In genomic region chr17:37188157-37188556, GRCh38 we compare ENCODE assay signal across 24 cellular contexts.
A peak's percentile ranks its signal among the peaks of the same experiment; 100 is the strongest.
DNase-seq lines count a peak whose midpoint lies in the region; ATAC-seq and TF ChIP-seq lines count a peak whose summit lies in the region.
"Had no signal": no experiment of that assay in that cellular context is flagged by ENCODE, and none has a peak within 500 bp of the region (broad histone marks: within the 10 kb centered on the region; RNA-seq: fewer than 3 reads in every experiment).

No MANE protein-coding gene starts in this region.

- H3K9me3 Mint-ChIP-seq in activated CD4-positive, alpha-beta T cell treated with anti-CD3 and anti-CD28 coated beads, Interleukin-2, amount 10 ng/mL, durations not matched to agents 24 days and 14 days: no peaks in the 10 kb centered on the region
- H3K9me3 Mint-ChIP-seq in activated CD4-positive, alpha-beta T cell treated with anti-CD3 and anti-CD28 coated beads, Interleukin-2, amount 10 ng/mL, durations not matched to agents 7 days and 5 days: no peaks in the 10 kb centered on the region
- H3K9me3 Mint-ChIP-seq in mesothelial cell of epicardium: no peaks in the 10 kb centered on the region
- H3K9me3 Mint-ChIP-seq: CD14-positive monocyte; CD4-positive, alpha-beta memory T cell; CD4-positive, CD25-positive, alpha-beta regulatory T cell; CD8-positive, alpha-beta memory T cell had no signal

- no peaks in the 10 kb centered on the region for H3K4me1 Mint-ChIP-seq in activated CD4-positive, alpha-beta T cell treated with anti-CD3 and anti-CD28 coated beads, Interleukin-2, amount 10 ng/mL, durations not matched to agents 24 days and 14 days
- no peaks in the 10 kb centered on the region for H3K4me1 Mint-ChIP-seq in activated CD4-positive, alpha-beta T cell treated with anti-CD3 and anti-CD28 coated beads, Interleukin-2, amount 10 ng/mL, durations not matched to agents 7 days and 5 days
- peaks cover 15% of the 10 kb centered on the region for H3K4me1 Mint-ChIP-seq in mesothelial cell of epicardium
- H3K4me1 Mint-ChIP-seq: B cell; CD14-positive monocyte; CD4-positive, alpha-beta memory T cell; CD4-positive, CD25-positive, alpha-beta regulatory T cell; CD8-positive, alpha-beta memory T cell had no signal

- POLR2A ChIA-PET in activated CD4-positive, alpha-beta T cell treated with anti-CD3 and anti-CD28 coated beads, Interleukin-2, amount 10 ng/mL, durations not matched to agents 7 days and 5 days (lab: Charles Lee): no interaction called here

- intact Hi-C loops in activated CD4-positive, alpha-beta T cell treated with anti-CD3 and anti-CD28 coated beads, Interleukin-2, amount 10 ng/mL, durations not matched to agents 24 days and 14 days (cut with micrococcal nuclease): no loop called here
- intact Hi-C loops in ascending aorta (cut with DNase I): no loop called here

- CTCF ChIA-PET in activated CD4-positive, alpha-beta T cell treated with anti-CD3 and anti-CD28 coated beads, Interleukin-2, amount 10 ng/mL, durations not matched to agents 7 days and 5 days (lab: Charles Lee): no interaction called here

- H3K4me1 ChIP-seq in ascending aorta: no peaks in the 10 kb centered on the region
- H3K4me1 ChIP-seq: BLaER1 treated with 17β-estradiol and CSF1 and Interleukin-3, amounts not matched to agents 10 nM and 100 nM had no signal

- no peak overlapping the region for H3K4me3 Mint-ChIP-seq in activated CD4-positive, alpha-beta T cell treated with anti-CD3 and anti-CD28 coated beads, Interleukin-2, amount 10 ng/mL, durations not matched to agents 24 days and 14 days
- no peak overlapping the region for H3K4me3 Mint-ChIP-seq in activated CD4-positive, alpha-beta T cell treated with anti-CD3 and anti-CD28 coated beads, Interleukin-2, amount 10 ng/mL, durations not matched to agents 7 days and 5 days
- no peak overlapping the region for H3K4me3 Mint-ChIP-seq in mesothelial cell of epicardium
- H3K4me3 Mint-ChIP-seq: B cell; CD14-positive monocyte; CD4-positive, alpha-beta memory T cell; CD4-positive, CD25-positive, alpha-beta regulatory T cell; CD8-positive, alpha-beta memory T cell had no signal

- no peaks in the 10 kb centered on the region for H3K9me3 ChIP-seq in ascending aorta
- H3K9me3 ChIP-seq: A549; BLaER1 treated with 17β-estradiol and CSF1 and Interleukin-3, amounts not matched to agents 10 nM and 100 nM had no signal

- no peaks in the 10 kb centered on the region for H3K27me3 Mint-ChIP-seq in activated CD4-positive, alpha-beta T cell treated with anti-CD3 and anti-CD28 coated beads, Interleukin-2, amount 10 ng/mL, durations not matched to agents 24 days and 14 days
- H3K27me3 Mint-ChIP-seq in activated CD4-positive, alpha-beta T cell treated with anti-CD3 and anti-CD28 coated beads, Interleukin-2, amount 10 ng/mL, durations not matched to agents 7 days and 5 days: no peaks in the 10 kb centered on the region
- no peaks in the 10 kb centered on the region for H3K27me3 Mint-ChIP-seq in mesothelial cell of epicardium (ENCODE audit: low read depth)
- H3K27me3 Mint-ChIP-seq: B cell; CD4-positive, alpha-beta memory T cell; CD4-positive, CD25-positive, alpha-beta regulatory T cell; CD8-positive, alpha-beta memory T cell had no signal

- no peak overlapping the region for H3K27ac Mint-ChIP-seq in activated CD4-positive, alpha-beta T cell treated with anti-CD3 and anti-CD28 coated beads, Interleukin-2, amount 10 ng/mL, durations not matched to agents 24 days and 14 days
- no peak overlapping the region for H3K27ac Mint-ChIP-seq in activated CD4-positive, alpha-beta T cell treated with anti-CD3 and anti-CD28 coated beads, Interleukin-2, amount 10 ng/mL, durations not matched to agents 7 days and 5 days
- peak overlapping the region; percentile 61 for H3K27ac Mint-ChIP-seq in mesothelial cell of epicardium
- H3K27ac Mint-ChIP-seq: B cell; CD14-positive monocyte; CD4-positive, alpha-beta memory T cell; CD4-positive, CD25-positive, alpha-beta regulatory T cell; CD8-positive, alpha-beta memory T cell had no signal

- H3K36me3 Mint-ChIP-seq in activated CD4-positive, alpha-beta T cell treated with anti-CD3 and anti-CD28 coated beads, Interleukin-2, amount 10 ng/mL, durations not matched to agents 24 days and 14 days (ENCODE audit: low read depth): peaks cover 39% of the 10 kb centered on the region
- peaks cover 21% of the 10 kb centered on the region for H3K36me3 Mint-ChIP-seq in activated CD4-positive, alpha-beta T cell treated with anti-CD3 and anti-CD28 coated beads, Interleukin-2, amount 10 ng/mL, durations not matched to agents 7 days and 5 days (ENCODE audit: low read depth)
- peaks cover 31% of the 10 kb centered on the region for H3K36me3 Mint-ChIP-seq in mesothelial cell of epicardium

- H3K4me3 ChIP-seq in LNCaP clone FGC (ENCODE audit: low read depth, low read length) (peak overlapping the region; percentile 16), ascending aorta (no peak overlapping the region)
- H3K4me3 ChIP-seq: A549; BLaER1 treated with 17β-estradiol and CSF1 and Interleukin-3, amounts not matched to agents 10 nM and 100 nM had no signal

- TF ChIP-seq CTCF in LNCaP clone FGC (IDR thresholded peaks at IDR 0.05; ENCODE audit: control insufficient read depth, extremely low read depth, insufficient read depth) (no peak), mesothelial cell of epicardium (IDR thresholded peaks at IDR 0.05; ENCODE audit: unreplicated experiment) (no peak), ascending aorta (IDR thresholded peaks at IDR 0.05) (no peak)

- DNase-seq in activated CD4-positive, alpha-beta T cell treated with anti-CD3 and anti-CD28 coated beads, Interleukin-2, amount 10 ng/mL, durations not matched to agents 24 days and 14 days: peak; percentile 23
- DNase-seq in activated CD4-positive, alpha-beta T cell treated with anti-CD3 and anti-CD28 coated beads, Interleukin-2, amount 10 ng/mL, durations not matched to agents 7 days and 5 days: no peak
- DNase-seq in LNCaP clone FGC (ENCODE audit: low read depth) (peak; percentile 93), mesothelial cell of epicardium (ENCODE audit: low spot score in 2 of 2, unreplicated experiment in 2 of 2) (no peak), ascending aorta (ENCODE audit: low spot score in 2 of 2) (no peak), NOMO-1 treated with DMSO at 0.1 percent for 48 hours (lab: John Stamatoyannopoulos, UW; ENCODE audit: unreplicated experiment) (no peak)
- DNase-seq: AML-193; CD4-positive, alpha-beta memory T cell; CD4-positive, CD25-positive, alpha-beta regulatory T cell; CD8-positive, alpha-beta memory T cell; COR-L47; DMS 273 treated with DMSO at 0.1 percent for 48 hours; DMS153; DMS53; DMS79; DND-41; EL; GF-D8 had no signal

- no peak overlapping the region for H3K27ac ChIP-seq in ascending aorta
- H3K27ac ChIP-seq: 22Rv1; A549; BLaER1 treated with 17β-estradiol and CSF1 and Interleukin-3, amounts not matched to agents 10 nM and 100 nM had no signal

- no peaks in the 10 kb centered on the region for H3K27me3 ChIP-seq in ascending aorta
- H3K27me3 ChIP-seq: BLaER1 treated with 17β-estradiol and CSF1 and Interleukin-3, amounts not matched to agents 10 nM and 100 nM had no signal

- ATAC-seq in GM21619 (IDR thresholded peaks at IDR 0.05; ENCODE audit: unreplicated experiment): no peak
- ATAC-seq: A549 had no signal

- H3K36me3 ChIP-seq in ascending aorta: peaks cover 13 to 50% of the 10 kb centered on the region in 2 donors

Comparison
In these comparisons a context has a peak if more than half of its experiments do, and no peak if none do; other contexts are left out.
1. DNase-seq: peak in activated CD4-positive, alpha-beta T cell treated with anti-CD3 and anti-CD28 coated beads, Interleukin-2, amount 10 ng/mL, durations not matched to agents 24 days and 14 days (single experiment) and LNCaP clone FGC (single experiment); none in activated CD4-positive, alpha-beta T cell treated with anti-CD3 and anti-CD28 coated beads, Interleukin-2, amount 10 ng/mL, durations not matched to agents 7 days and 5 days (single experiment), mesothelial cell of epicardium (0 of 2), ascending aorta (0 of 2) and NOMO-1 treated with DMSO at 0.1 percent for 48 hours (single experiment).